ENCODE assay signal across 14 cellular contexts in genomic region chr3:125231895-125232294, GRCh38. TPM values are rescaled to one million over a fixed set of nuclear protein-coding genes. Genes with fewer than 3 reads are reported as not detected.
DNase-seq lines count a peak whose midpoint lies in the region; ATAC-seq, FAIRE-seq and TF ChIP-seq lines count a peak whose summit lies in the region.
"Had no signal": no experiment of that assay in that cellular context is flagged by ENCODE, and none has a peak within 500 bp of the region (broad histone marks: within the 10 kb centered on the region; RNA-seq: fewer than 3 reads in every experiment).

No MANE protein-coding gene starts in this region.

- DNase-seq in GM03348 (ENCODE audit: low spot score) (peak; percentile 48), NCI-H460 (ENCODE audit: extremely low read depth, low read depth) (peak; percentile 43), dedifferentiated amniotic fluid mesenchymal stem cell (ENCODE audit: extremely low spot score) (peak; percentile 62), pulmonary artery endothelial cell (ENCODE audit: low read depth, low spot score) (peak; percentile 57), thyroid gland (no peak), GM19239 (ENCODE audit: insufficient read length, low spot score) (no peak)
- DNase-seq: activated effector memory CD4-positive, alpha-beta T cell treated with anti-CD3 and anti-CD28 coated beads, Interleukin-2, amount 50 U/mL, for 16 hours; erythroblast; lower lobe of right lung; NCI-H774; small intestine; stimulated activated naive CD4-positive, alpha-beta T cell had no signal

- no peak for ATAC-seq in GM18907 (IDR thresholded peaks at IDR 0.05; ENCODE audit: unreplicated experiment)
- no peak for ATAC-seq in HG03095 (IDR thresholded peaks at IDR 0.05; ENCODE audit: unreplicated experiment)
- ATAC-seq: lower lobe of right lung had no signal

- WGBS in thyroid gland, 2 donors, result 91 to 98% methylated on average over 3 of the region's 3 CpGs

- TF ChIP-seq CTCF in thyroid gland (IDR thresholded peaks at IDR 0.05), result no peak

- peaks cover 0 to 6% of the 10 kb centered on the region in 2 donors for H3K36me3 ChIP-seq in thyroid gland

- no peak overlapping the region for H3K27ac ChIP-seq in thyroid gland
- H3K27ac ChIP-seq: lower lobe of right lung had no signal

- intact Hi-C loops in thyroid gland (cut with DNase I), result no loop called here

- no peaks in the 10 kb centered on the region for H3K9me3 ChIP-seq in thyroid gland
- H3K9me3 ChIP-seq: lower lobe of right lung had no signal

- no peak overlapping the region for H3K4me3 ChIP-seq in thyroid gland (replicated peaks in 1 of 3)
- H3K4me3 ChIP-seq: lower lobe of right lung had no signal

- FAIRE-seq in GM19239 (lab: Jason Lieb, UNC), result no peak

- TF ChIP-seq POLR2A in thyroid gland (IDR thresholded peaks at IDR 0.05), result no peak

- H3K4me1 ChIP-seq in thyroid gland, result peaks cover 9 to 15% of the 10 kb centered on the region in 2 donors
- H3K4me1 ChIP-seq: lower lobe of right lung had no signal

- H3K27me3 ChIP-seq in thyroid gland, result no peaks in the 10 kb centered on the region

RNA-seq across cellular contexts. Expression of gene SLC12A8, which starts 19.3 kb away (rescaled TPM):
- total RNA-seq in NCI-H460 (2014; rRNA removed; shearing (Covaris generic)), result 8.9 and 9.3 TPM in 2 replicates
- polyA plus RNA-seq in NCI-H460 (2014; cell fraction: nucleus; rRNA removed), result 7.8 and 10.8 TPM in 2 replicates
- total RNA-seq in pulmonary artery endothelial cell (0.20 and 0.42 TPM in 2 replicates), thyroid gland (100 to 1,000 TPM in 2 of 4 donors, 10 to 100 TPM in 2; 71.2 to 136 (median 99.2) TPM)

Comparison
In these comparisons a context has a peak if more than half of its experiments do, and no peak if none do; other contexts are left out.
1. DNase-seq: peak in GM03348 (single experiment), NCI-H460 (single experiment), dedifferentiated amniotic fluid mesenchymal stem cell (single experiment) and pulmonary artery endothelial cell (single experiment); none in thyroid gland (0 of 2) and GM19239 (single experiment).